Comparison of ENCODE assay signal across 12 cellular contexts in the genomic region with DNA sequence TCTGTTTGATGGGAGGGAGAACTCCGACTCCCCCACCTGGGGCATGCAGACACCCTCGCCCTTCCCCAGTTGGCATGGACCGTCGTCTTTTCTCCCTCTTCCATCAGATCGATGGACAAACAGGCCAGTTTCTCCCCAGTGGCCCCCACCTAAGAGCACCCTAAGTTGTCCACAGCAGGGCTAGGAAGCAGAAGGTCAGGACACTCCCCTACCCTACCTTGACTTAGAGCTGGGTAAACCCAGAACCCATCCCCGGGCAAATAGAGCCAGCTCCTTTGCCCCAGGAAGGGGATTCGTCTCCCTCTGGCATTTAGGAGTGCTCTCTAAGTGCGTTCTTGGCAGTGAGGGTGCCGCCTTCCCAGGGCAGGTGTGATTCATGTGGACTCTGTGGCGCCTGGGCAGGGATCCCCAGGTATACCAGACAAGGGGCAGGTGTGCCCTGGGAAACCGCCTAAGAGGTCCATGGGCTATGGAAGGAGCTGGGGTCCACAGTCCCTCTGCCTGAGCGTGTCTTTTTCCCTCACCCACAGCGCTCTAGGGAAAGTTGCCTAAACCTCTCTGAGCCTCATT. TPM values are rescaled to one million over a fixed set of nuclear protein-coding genes. Genes with fewer than 3 reads are reported as not detected.
DNase-seq lines count a peak whose midpoint lies in the region; ATAC-seq and TF ChIP-seq lines count a peak whose summit lies in the region.
"Had no signal": no experiment of that assay in that cellular context is flagged by ENCODE, and none has a peak within 500 bp of the region (broad histone marks: within the 10 kb centered on the region; RNA-seq: fewer than 3 reads in every experiment).

No MANE protein-coding gene starts in this region.

- no peak overlapping the region for H3K18ac ChIP-seq in mesendoderm (ENCODE audit: low read length)

- no peak overlapping the region for H3K27ac ChIP-seq in CD4-positive, alpha-beta T cell (ENCODE audit: low read depth, low read length)
- no peak overlapping the region for H3K27ac ChIP-seq in mesendoderm (ENCODE audit: low read depth, low read length)
- H3K27ac ChIP-seq: vagina had no signal

- H3K23ac ChIP-seq in mesendoderm (ENCODE audit: low read length): peak overlapping the region; percentile 80

- no peak overlapping the region for H4K5ac ChIP-seq in mesendoderm (ENCODE audit: low read length)

- no peak for TF ChIP-seq CTCF in CD4-positive, alpha-beta T cell (IDR thresholded peaks at IDR 0.05)

- intact Hi-C loops in CD4-positive, alpha-beta T cell (cut with DNase I, micrococcal nuclease): loop anchor here (1.0 to 5.0 kb wide), 7 partner anchors 30 to 291 kb away; partner anchors contain the start of gene SRRM1 (in 1 of the 2)

- CTCF ChIA-PET in CD4-positive, alpha-beta T cell (lab: Charles Lee): interaction anchor here (0.6 to 4.3 kb wide), 24 partner anchors 8 to 168 kb away, joined by 3 to 52 read pairs (median 4); no protein-coding TSS in a partner anchor
- CTCF ChIA-PET in activated CD8-positive, alpha-beta T cell treated with anti-CD3 and anti-CD28 coated beads, Interleukin-2, amount 10 ng/mL, durations not matched to agents 7 days and 5 days (lab: Charles Lee): interaction anchor here (0.6 to 9.9 kb wide), 30 partner anchors 9 to 272 kb away, joined by 3 to 85 read pairs (median 4); no protein-coding TSS in a partner anchor

- H3K4me2 ChIP-seq in mesendoderm (ENCODE audit: low read length): no peak overlapping the region

- H2BK15ac ChIP-seq in mesendoderm (replicated peaks; ENCODE audit: low read depth): no peak overlapping the region

- peak overlapping the region; percentile 71 for H3K4me3 Mint-ChIP-seq in CD4-positive, alpha-beta T cell
- peak overlapping the region; percentile 49 for H3K4me3 Mint-ChIP-seq in activated CD8-positive, alpha-beta T cell treated with anti-CD3 and anti-CD28 coated beads, Interleukin-2, amount 10 ng/mL, durations not matched to agents 7 days and 5 days

- H3K27me3 ChIP-seq in CD4-positive, alpha-beta T cell (ENCODE audit: control insufficient read depth, insufficient read depth, low read length): no peaks in the 10 kb centered on the region
- peaks cover 50% of the 10 kb centered on the region for H3K27me3 ChIP-seq in mesendoderm (ENCODE audit: insufficient read depth, low read length, poor library complexity)

- peak; percentile 4 for TF ChIP-seq POLR2A in GM15510 (IDR thresholded peaks at IDR 0.05; ENCODE audit: borderline replicate concordance, extremely low read depth, insufficient read length)

- no peak for DNase-seq in CD4-positive, alpha-beta T cell
- no peak for DNase-seq in activated CD8-positive, alpha-beta T cell treated with anti-CD3 and anti-CD28 coated beads, Interleukin-2, amount 10 ng/mL, durations not matched to agents 7 days and 5 days
- DNase-seq in mesendoderm: no peak
- no peak for DNase-seq in GDM1 (lab: John Stamatoyannopoulos, UW)
- DNase-seq in OCI-M2 (lab: John Stamatoyannopoulos, UW; ENCODE audit: unreplicated experiment): no peak
- DNase-seq in SK-N-DZ (ENCODE audit: low spot score): no peak
- DNase-seq: DMS 273 treated with DMSO at 0.1 percent for 48 hours, NCI-H1694 had no signal

- no peak overlapping the region for H3K4ac ChIP-seq in mesendoderm (ENCODE audit: low read depth, low read length)

- no peak overlapping the region for H3K4me3 ChIP-seq in mesendoderm (ENCODE audit: low read length)

- POLR2A ChIA-PET in CD4-positive, alpha-beta T cell (lab: Charles Lee): interaction anchor here (0.9 to 2.0 kb wide), 7 partner anchors 30 to 104 kb away, joined by 3 to 10 read pairs (median 5); no protein-coding TSS in a partner anchor
- POLR2A ChIA-PET in activated CD8-positive, alpha-beta T cell treated with anti-CD3 and anti-CD28 coated beads, Interleukin-2, amount 10 ng/mL, durations not matched to agents 7 days and 5 days (lab: Charles Lee): interaction anchor here (0.7 to 1.6 kb wide), 4 partner anchors 14 to 110 kb away, joined by 3 to 6 read pairs (median 4); no protein-coding TSS in a partner anchor

- no peak overlapping the region for H4K8ac ChIP-seq in mesendoderm (ENCODE audit: low read depth, low read length)

- no peaks in the 10 kb centered on the region for H3K9me3 Mint-ChIP-seq in CD4-positive, alpha-beta T cell
- H3K9me3 Mint-ChIP-seq in activated CD8-positive, alpha-beta T cell treated with anti-CD3 and anti-CD28 coated beads, Interleukin-2, amount 10 ng/mL, durations not matched to agents 7 days and 5 days (ENCODE audit: insufficient read depth): no peaks in the 10 kb centered on the region

- H3K9me3 ChIP-seq in CD4-positive, alpha-beta T cell (ENCODE audit: control insufficient read depth, low read length): no peaks in the 10 kb centered on the region
- H3K9me3 ChIP-seq: vagina had no signal

- no peak for ATAC-seq in CD4-positive, alpha-beta T cell (ENCODE audit: poor library complexity)
- no peak for ATAC-seq in activated CD8-positive, alpha-beta T cell treated with anti-CD3 and anti-CD28 coated beads, Interleukin-2, amount 10 ng/mL, durations not matched to agents 7 days and 5 days
- ATAC-seq in HG02870 (IDR thresholded peaks at IDR 0.05; ENCODE audit: unreplicated experiment): no peak

- H3K4me1 ChIP-seq in mesendoderm (ENCODE audit: control insufficient read depth, low read depth, low read length): peaks cover 1% of the 10 kb centered on the region

- no peaks in the 10 kb centered on the region for H3K79me2 ChIP-seq in mesendoderm (ENCODE audit: control insufficient read depth, insufficient read depth, low read length)

- no peaks in the 10 kb centered on the region for H3K79me1 ChIP-seq in mesendoderm (ENCODE audit: low read length)

- H3K36me3 ChIP-seq in mesendoderm (ENCODE audit: control insufficient read depth, insufficient read depth, low read length): no peaks in the 10 kb centered on the region
- H3K36me3 ChIP-seq: vagina had no signal

- H2BK120ac ChIP-seq in mesendoderm (ENCODE audit: low read depth, low read length): no peak overlapping the region

- H3K9ac ChIP-seq in mesendoderm (ENCODE audit: low read length): no peak overlapping the region

- H3K4me1 Mint-ChIP-seq in CD4-positive, alpha-beta T cell (ENCODE audit: low read depth): peaks cover 38% of the 10 kb centered on the region
- peaks cover 79% of the 10 kb centered on the region for H3K4me1 Mint-ChIP-seq in activated CD8-positive, alpha-beta T cell treated with anti-CD3 and anti-CD28 coated beads, Interleukin-2, amount 10 ng/mL, durations not matched to agents 7 days and 5 days (ENCODE audit: low read depth)

- no peak overlapping the region for H2AK5ac ChIP-seq in mesendoderm (ENCODE audit: low read length)

- H3K27me3 Mint-ChIP-seq in CD4-positive, alpha-beta T cell: no peaks in the 10 kb centered on the region
- H3K27me3 Mint-ChIP-seq in activated CD8-positive, alpha-beta T cell treated with anti-CD3 and anti-CD28 coated beads, Interleukin-2, amount 10 ng/mL, durations not matched to agents 7 days and 5 days (ENCODE audit: low read depth): no peaks in the 10 kb centered on the region

- H2BK5ac ChIP-seq in mesendoderm (ENCODE audit: low read length): no peak overlapping the region

- peaks cover 14% of the 10 kb centered on the region for H3K36me3 Mint-ChIP-seq in CD4-positive, alpha-beta T cell (ENCODE audit: low read depth)
- peaks cover 79% of the 10 kb centered on the region for H3K36me3 Mint-ChIP-seq in activated CD8-positive, alpha-beta T cell treated with anti-CD3 and anti-CD28 coated beads, Interleukin-2, amount 10 ng/mL, durations not matched to agents 7 days and 5 days (ENCODE audit: low read depth)

- WGBS in mesendoderm (ENCODE audit: extremely low coverage, insufficient coverage, low lambda C conversion rate): no CpG with 5 or more reads among the region's 13 CpGs

- peak overlapping the region; percentile 55 for H3K27ac Mint-ChIP-seq in CD4-positive, alpha-beta T cell
- H3K27ac Mint-ChIP-seq in activated CD8-positive, alpha-beta T cell treated with anti-CD3 and anti-CD28 coated beads, Interleukin-2, amount 10 ng/mL, durations not matched to agents 7 days and 5 days: peak overlapping the region; percentile 64

- H3K56ac ChIP-seq in mesendoderm (ENCODE audit: low read length): no peak overlapping the region

RNA-seq across cellular contexts. Expression of gene RUNX3, which starts 2.7 kb away (rescaled TPM):
- 100 to 1,000 TPM; 202 to 209 TPM for total RNA-seq in CD4-positive, alpha-beta T cell
- 100 to 1,000 TPM; 144 to 147 TPM for total RNA-seq in activated CD8-positive, alpha-beta T cell treated with anti-CD3 and anti-CD28 coated beads, Interleukin-2, amount 10 ng/mL, durations not matched to agents 7 days and 5 days
- 0.53 TPM for polyA plus RNA-seq in mesendoderm (2013, experiment 1 of 2)
- 0.67 TPM for polyA plus RNA-seq in mesendoderm (2013, experiment 2 of 2)
- 0.05 TPM in 1 of 2 replicates, not detected in the other for polyA plus RNA-seq in SK-N-DZ (2014; cell fraction: cytosol; rRNA removed)
- not detected in 2 replicates for polyA plus RNA-seq in SK-N-DZ (2014; cell fraction: nucleus; rRNA removed)
- total RNA-seq: lung microvascular endothelial cell had no signal
